In the genomic region with DNA sequence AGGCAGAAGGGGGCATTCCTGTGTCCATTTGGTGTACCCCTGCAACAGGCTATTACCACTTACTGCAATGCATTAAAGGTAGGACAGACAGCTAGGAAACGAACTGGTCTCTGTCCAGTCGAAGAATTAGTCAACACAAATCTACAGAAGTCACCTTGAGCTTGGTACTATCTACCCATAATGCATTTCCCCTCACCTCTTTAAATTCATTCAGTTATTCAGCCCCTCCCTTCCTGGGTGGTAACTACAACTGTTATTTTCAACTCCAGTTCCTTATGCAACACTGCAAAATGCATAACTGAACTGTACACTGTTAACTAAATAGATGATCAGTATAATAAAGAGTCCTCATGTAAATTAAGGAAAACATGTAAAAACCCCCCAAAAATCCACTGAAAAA, we compare ENCODE assay signal across 1 cellular context.
TF ChIP-seq lines count a peak whose summit lies in the region.

No MANE protein-coding gene starts in this region.

TF ChIP-seq in HCT116, 20 proteins besides CTCF, POLR2A, EP300 and RAD21 (continued from another document):
- TF ChIP-seq, protein P1, sequence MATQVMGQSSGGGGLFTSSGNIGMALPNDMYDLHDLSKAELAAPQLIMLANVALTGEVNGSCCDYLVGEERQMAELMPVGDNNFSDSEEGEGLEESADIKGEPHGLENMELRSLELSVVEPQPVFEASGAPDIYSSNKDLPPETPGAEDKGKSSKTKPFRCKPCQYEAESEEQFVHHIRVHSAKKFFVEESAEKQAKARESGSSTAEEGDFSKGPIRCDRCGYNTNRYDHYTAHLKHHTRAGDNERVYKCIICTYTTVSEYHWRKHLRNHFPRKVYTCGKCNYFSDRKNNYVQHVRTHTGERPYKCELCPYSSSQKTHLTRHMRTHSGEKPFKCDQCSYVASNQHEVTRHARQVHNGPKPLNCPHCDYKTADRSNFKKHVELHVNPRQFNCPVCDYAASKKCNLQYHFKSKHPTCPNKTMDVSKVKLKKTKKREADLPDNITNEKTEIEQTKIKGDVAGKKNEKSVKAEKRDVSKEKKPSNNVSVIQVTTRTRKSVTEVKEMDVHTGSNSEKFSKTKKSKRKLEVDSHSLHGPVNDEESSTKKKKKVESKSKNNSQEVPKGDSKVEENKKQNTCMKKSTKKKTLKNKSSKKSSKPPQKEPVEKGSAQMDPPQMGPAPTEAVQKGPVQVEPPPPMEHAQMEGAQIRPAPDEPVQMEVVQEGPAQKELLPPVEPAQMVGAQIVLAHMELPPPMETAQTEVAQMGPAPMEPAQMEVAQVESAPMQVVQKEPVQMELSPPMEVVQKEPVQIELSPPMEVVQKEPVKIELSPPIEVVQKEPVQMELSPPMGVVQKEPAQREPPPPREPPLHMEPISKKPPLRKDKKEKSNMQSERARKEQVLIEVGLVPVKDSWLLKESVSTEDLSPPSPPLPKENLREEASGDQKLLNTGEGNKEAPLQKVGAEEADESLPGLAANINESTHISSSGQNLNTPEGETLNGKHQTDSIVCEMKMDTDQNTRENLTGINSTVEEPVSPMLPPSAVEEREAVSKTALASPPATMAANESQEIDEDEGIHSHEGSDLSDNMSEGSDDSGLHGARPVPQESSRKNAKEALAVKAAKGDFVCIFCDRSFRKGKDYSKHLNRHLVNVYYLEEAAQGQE (IDR thresholded peaks at IDR 0.05; ENCODE audit: low read depth) = no peak
- TF ChIP-seq EZH2phosphoT487 (IDR thresholded peaks at IDR 0.05; ENCODE audit: borderline replicate concordance) (no peak), TCF7L2 (IDR thresholded peaks at IDR 0.05; ENCODE audit: borderline replicate concordance, extremely low read depth, insufficient read depth, insufficient read length) (no peak)
TF ChIP-seq in HCT116: peak in this region for 0.
